Comparison of ENCODE assay signal across 1 cellular context in the genomic region with DNA sequence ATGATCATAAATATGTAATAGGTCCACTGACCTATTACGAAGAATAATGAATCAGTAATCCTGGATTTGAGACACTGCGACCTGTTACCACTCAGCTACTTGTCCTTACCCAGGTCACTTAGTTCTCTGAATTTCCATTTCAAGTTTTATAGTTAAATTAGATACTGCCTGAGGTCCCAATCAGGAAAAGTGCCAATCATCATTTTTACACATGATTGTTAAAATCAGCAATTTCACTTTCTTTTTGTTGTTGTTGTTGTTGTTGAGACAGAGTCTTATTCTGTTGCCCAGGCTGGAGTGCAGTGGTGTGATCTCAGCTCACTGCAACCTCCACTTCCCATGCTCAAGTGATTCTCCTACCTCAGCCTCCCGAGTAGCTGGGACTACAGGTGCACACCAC.
A peak's percentile ranks its signal among the peaks of the same experiment; 100 is the strongest.
TF ChIP-seq lines count a peak whose summit lies in the region.

No MANE protein-coding gene starts in this region.

TF ChIP-seq in HepG2, 621 proteins besides CTCF, POLR2A, EP300 and RAD21 (continued from another document):
- TF ChIP-seq MAFK (conservative IDR thresholded peaks at IDR 0.05 in 1 of 2, IDR thresholded peaks at IDR 0.05 in 1 of 2; ENCODE audit: low read length in 2 of 2) = peak; percentile 14 to 63; a peak in 2 of 4 replicates
